ENCODE assay signal across 8 cellular contexts in the genomic region with DNA sequence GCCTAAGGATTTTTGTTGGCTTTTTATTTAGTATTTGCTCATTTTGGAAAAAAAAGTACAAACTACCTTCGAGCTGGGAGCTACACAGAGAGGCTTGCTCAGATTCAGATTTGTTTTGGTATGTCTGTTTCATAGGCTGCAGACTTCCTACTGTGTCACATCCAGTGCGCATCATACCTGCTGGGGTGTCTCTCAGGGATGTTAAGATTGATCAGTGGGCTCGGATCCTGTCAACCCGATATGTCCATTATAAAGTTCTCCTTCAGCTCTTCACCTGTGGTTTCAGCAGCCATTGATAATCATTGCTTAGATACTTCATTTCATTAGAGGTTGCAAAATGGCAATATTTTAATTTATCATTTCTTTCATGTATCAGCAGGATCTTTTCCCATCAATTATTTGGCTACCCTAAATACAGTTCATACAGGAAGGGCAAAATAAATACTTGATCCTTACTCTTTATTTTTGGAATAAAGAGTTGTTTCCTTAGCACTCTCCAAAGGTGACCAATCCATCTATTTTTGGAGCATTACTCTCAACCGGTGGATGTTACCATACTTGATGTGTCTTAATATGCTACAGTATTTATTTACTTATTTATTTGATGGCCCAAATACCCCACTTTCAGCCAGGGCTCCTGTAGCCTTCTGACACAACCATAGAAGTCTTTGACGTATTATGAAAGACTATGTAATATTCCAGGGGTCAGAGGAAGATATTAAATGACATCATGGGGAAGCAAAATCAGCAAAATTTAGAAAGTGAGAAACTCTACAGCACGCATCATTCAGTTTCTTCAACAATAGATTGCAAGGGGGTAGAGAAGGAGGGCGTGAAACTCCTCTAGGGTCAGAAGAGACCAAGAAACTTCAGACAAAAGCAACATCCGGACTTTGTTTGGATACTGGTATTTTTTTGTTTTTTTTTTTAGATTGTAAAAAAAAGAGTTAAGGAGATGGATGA. TPM values are rescaled to one million over a fixed set of nuclear protein-coding genes. Genes with fewer than 3 reads are reported as not detected.
A peak's percentile ranks its signal among the peaks of the same experiment; 100 is the strongest.
DNase-seq lines count a peak whose midpoint lies in the region; ATAC-seq and TF ChIP-seq lines count a peak whose summit lies in the region.

No MANE protein-coding gene starts in this region.

- no peaks in the 10 kb centered on the region for H3K36me3 ChIP-seq in thyroid gland

- H3K4me3 Mint-ChIP-seq in activated CD4-positive, alpha-beta T cell treated with anti-CD3 and anti-CD28 coated beads, Interleukin-2, amount 10 ng/mL, durations not matched to agents 24 days and 14 days = peak overlapping the region; percentile 74

- TF ChIP-seq POLR2A in thyroid gland (IDR thresholded peaks at IDR 0.05) = no peak

- H3K27me3 Mint-ChIP-seq in activated CD4-positive, alpha-beta T cell treated with anti-CD3 and anti-CD28 coated beads, Interleukin-2, amount 10 ng/mL, durations not matched to agents 24 days and 14 days = peaks cover 28% of the 10 kb centered on the region

- 66 to 69% methylated on average over 9 of the region's 9 CpGs for WGBS in thyroid gland, 2 donors

- H3K9me3 Mint-ChIP-seq in activated CD4-positive, alpha-beta T cell treated with anti-CD3 and anti-CD28 coated beads, Interleukin-2, amount 10 ng/mL, durations not matched to agents 24 days and 14 days = no peaks in the 10 kb centered on the region

- H3K27ac Mint-ChIP-seq in activated CD4-positive, alpha-beta T cell treated with anti-CD3 and anti-CD28 coated beads, Interleukin-2, amount 10 ng/mL, durations not matched to agents 24 days and 14 days = peak overlapping the region; percentile 12

- intact Hi-C loops in activated CD4-positive, alpha-beta T cell treated with anti-CD3 and anti-CD28 coated beads, Interleukin-2, amount 10 ng/mL, durations not matched to agents 24 days and 14 days (cut with micrococcal nuclease) = loop anchor here (2.0 kb wide), 1 partner anchor 51 kb away; no protein-coding TSS in a partner anchor
- intact Hi-C loops in left ventricle myocardium superior (cut with micrococcal nuclease) = no loop called here
- intact Hi-C loops in thyroid gland (cut with DNase I) = no loop called here

- H3K27ac ChIP-seq in thyroid gland = no peak overlapping the region

- peaks cover 5% of the 10 kb centered on the region for H3K4me1 Mint-ChIP-seq in activated CD4-positive, alpha-beta T cell treated with anti-CD3 and anti-CD28 coated beads, Interleukin-2, amount 10 ng/mL, durations not matched to agents 24 days and 14 days

- no peak for DNase-seq in activated CD4-positive, alpha-beta T cell treated with anti-CD3 and anti-CD28 coated beads, Interleukin-2, amount 10 ng/mL, durations not matched to agents 24 days and 14 days
- DNase-seq in activated CD4-positive, alpha-beta T cell treated with anti-CD3 and anti-CD28 coated beads, Interleukin-2, amount 50 U/mL, for 1 hour = no peak
- peak; percentile 8 for DNase-seq in SW480 (ENCODE audit: low spot score)
- DNase-seq in left ventricle myocardium superior = no peak
- no peak for DNase-seq in thyroid gland
- no peak for DNase-seq in NCI-H1930 (lab: John Stamatoyannopoulos, UW)
- DNase-seq in effector CD8-positive, alpha-beta T cell (lab: John Stamatoyannopoulos, UW) = no peak
- DNase-seq in activated CD4-positive, alpha-beta T cell treated with anti-CD3 and anti-CD28 coated beads for 1 hour = no peak

- H3K36me3 Mint-ChIP-seq in activated CD4-positive, alpha-beta T cell treated with anti-CD3 and anti-CD28 coated beads, Interleukin-2, amount 10 ng/mL, durations not matched to agents 24 days and 14 days (ENCODE audit: low read depth) = no peaks in the 10 kb centered on the region

- H3K4me1 ChIP-seq in thyroid gland = no peaks in the 10 kb centered on the region

- no peaks in the 10 kb centered on the region for H3K27me3 ChIP-seq in thyroid gland

- no peak for TF ChIP-seq CTCF in thyroid gland (IDR thresholded peaks at IDR 0.05)

- ATAC-seq in left ventricle myocardium superior = peak; percentile 29

- H3K4me3 ChIP-seq in thyroid gland (replicated peaks in 1 of 3) = peak overlapping the region in 2 of 3 donors; percentile 42 to 45

- H3K9me3 ChIP-seq in thyroid gland = no peaks in the 10 kb centered on the region

RNA-seq across cellular contexts. Expression of a gene that starts 55.3 kb away (rescaled TPM):
- 611 and 612 TPM in 2 replicates for total RNA-seq in activated CD4-positive, alpha-beta T cell treated with anti-CD3 and anti-CD28 coated beads, Interleukin-2, amount 10 ng/mL, durations not matched to agents 24 days and 14 days
- 183 TPM for total RNA-seq in left ventricle myocardium superior
- 100 to 1,000 TPM; 305 to 433 (median 344) TPM for total RNA-seq in thyroid gland
